In genomic region chr20:47273591-47274235, GRCh38 we compare ENCODE assay signal across 8 cellular contexts.
A peak's percentile ranks its signal among the peaks of the same experiment; 100 is the strongest.
DNase-seq lines count a peak whose midpoint lies in the region; ATAC-seq and TF ChIP-seq lines count a peak whose summit lies in the region.

No MANE protein-coding gene starts in this region.

- peaks cover 12% of the 10 kb centered on the region for H3K4me1 Mint-ChIP-seq in T-helper 17 cell

- TF ChIP-seq POLR2A in sigmoid colon (IDR thresholded peaks at IDR 0.05) (no peak), GM18505 (IDR thresholded peaks at IDR 0.05; ENCODE audit: borderline replicate concordance, extremely low read depth, insufficient read depth, insufficient read length) (no peak)

- intact Hi-C loops in sigmoid colon (cut with DNase I): loop anchor here (2.0 to 10.0 kb wide), 5 partner anchors 44 to 519 kb away; partner anchors contain the start of gene NCOA3

- 96% methylated on average over 2 of the region's 2 CpGs for WGBS in sigmoid colon, 2 donors

- H3K36me3 Mint-ChIP-seq in T-helper 17 cell (ENCODE audit: low read depth): peaks cover 2% of the 10 kb centered on the region

- DNase-seq in ELR (ENCODE audit: low read depth) (peak; percentile 40), T-helper 17 cell (no peak), fibroblast of mammary gland (ENCODE audit: low read depth) (peak; percentile 38), sigmoid colon (no peak), NCI-H446 treated with DMSO at 0.1 percent for 48 hours (lab: John Stamatoyannopoulos, UW) (no peak)

- no peak overlapping the region for H3K4me3 Mint-ChIP-seq in T-helper 17 cell

- H3K27me3 ChIP-seq in sigmoid colon: no peaks in the 10 kb centered on the region

- TF ChIP-seq EP300 in sigmoid colon (IDR thresholded peaks at IDR 0.05): no peak

- peak overlapping the region; percentile 75 to 84 (median 80) for H3K27ac ChIP-seq in sigmoid colon

- peaks cover 0 to 54% (median 39%) of the 10 kb centered on the region in 4 donors for H3K4me1 ChIP-seq in sigmoid colon

- H3K4me3 ChIP-seq in fibroblast of mammary gland (ENCODE audit: control insufficient read depth, low read depth, low read length) (no peak overlapping the region), sigmoid colon (no peak overlapping the region)

- TF ChIP-seq CTCF in fibroblast of mammary gland (conservative IDR thresholded peaks at IDR 0.05; ENCODE audit: control insufficient read depth, insufficient read depth, low read depth, low read length) (no peak), sigmoid colon (IDR thresholded peaks at IDR 0.05) (no peak)

- ATAC-seq in T-helper 17 cell: no peak
- no peak for ATAC-seq in GM18873 (IDR thresholded peaks at IDR 0.05; ENCODE audit: low FRiP score, unreplicated experiment)
- ATAC-seq in GM18505 (IDR thresholded peaks at IDR 0.05; ENCODE audit: unreplicated experiment): no peak
- no peak for ATAC-seq in GM18868 (IDR thresholded peaks at IDR 0.05; ENCODE audit: unreplicated experiment)

- no peaks in the 10 kb centered on the region for H3K27me3 Mint-ChIP-seq in T-helper 17 cell

- H3K9me3 ChIP-seq in T-helper 17 cell (ENCODE audit: control insufficient read depth, low read length, poor library complexity, severe bottlenecking) (no peaks in the 10 kb centered on the region), sigmoid colon (no peaks in the 10 kb centered on the region)

- H3K27ac Mint-ChIP-seq in T-helper 17 cell: peak overlapping the region; percentile 84

- peaks cover 0 to 29% (median 12%) of the 10 kb centered on the region in 4 donors for H3K36me3 ChIP-seq in sigmoid colon

Comparison
In these comparisons a context has a peak if more than half of its experiments do, and no peak if none do; other contexts are left out.
1. DNase-seq: peak in ELR (single experiment) and fibroblast of mammary gland (single experiment); none in T-helper 17 cell (0 of 3), sigmoid colon (single experiment) and NCI-H446 treated with DMSO at 0.1 percent for 48 hours (single experiment).